9 cellular contexts compared by ENCODE assay signal in genomic region chr7:151062399-151063211, GRCh38. TPM values are rescaled to one million over a fixed set of nuclear protein-coding genes. Genes with fewer than 3 reads are reported as not detected.
DNase-seq lines count a peak whose midpoint lies in the region; ATAC-seq and TF ChIP-seq lines count a peak whose summit lies in the region.
"Had no signal": no experiment of that assay in that cellular context is flagged by ENCODE, and none has a peak within 500 bp of the region (broad histone marks: within the 10 kb centered on the region; RNA-seq: fewer than 3 reads in every experiment).

No MANE protein-coding gene starts in this region.

- H3K36me3 Mint-ChIP-seq in Calu3 (ENCODE audit: insufficient read depth, unreplicated experiment), result peaks cover 82% of the 10 kb centered on the region
- H3K36me3 Mint-ChIP-seq in CD8-positive, alpha-beta T cell, result peaks cover 26% of the 10 kb centered on the region

- no TSS peak for BruUV-seq in Calu3 (replicated peaks; lab: Mats Ljungman, UMichigan)

- peaks cover 24% of the 10 kb centered on the region for H3K4me1 Mint-ChIP-seq in Calu3 (ENCODE audit: low read depth, unreplicated experiment)
- peaks cover 30% of the 10 kb centered on the region for H3K4me1 Mint-ChIP-seq in CD8-positive, alpha-beta T cell (ENCODE audit: low read depth)

- CTCF ChIA-PET in Calu3 (lab: Charles Lee), result interaction anchor here (0.6 to 1.7 kb wide), 3 partner anchors 11 to 164 kb away, joined by 4 to 6 read pairs (median 5); partner anchors contain the start of genes ABCB8 and ABCF2
- CTCF ChIA-PET in CD8-positive, alpha-beta T cell (lab: Charles Lee), result interaction anchor here (1.3 kb wide), 3 partner anchors 44 to 77 kb away, joined by 3 to 5 read pairs (median 4); no protein-coding TSS in a partner anchor

- intact Hi-C loops in Calu3 (cut with micrococcal nuclease; ENCODE audit: unreplicated experiment), result no loop called here
- intact Hi-C loops in CD8-positive, alpha-beta T cell (cut with DNase I, micrococcal nuclease), result no loop called here

- DNase-seq in Calu3 (peak; percentile 74), RKO (ENCODE audit: low spot score) (peak; percentile 95), fibroblast of pulmonary artery (ENCODE audit: low read depth) (peak; percentile 52), omental fat pad (ENCODE audit: low spot score) (no peak), activated gamma-delta T cell treated with Interleukin-2 at 50 U/mL for 16 hours (no peak), occipital lobe (lab: John Stamatoyannopoulos, UW) (no peak)
- DNase-seq in CD8-positive, alpha-beta T cell, result no peak
- DNase-seq: stimulated activated CD4-positive, alpha-beta T cell treated with anti-CD3 and anti-CD28 coated beads, Interleukin-2, amount 100 ng/mL, for 48 hours had no signal

- peaks cover 3% of the 10 kb centered on the region for H3K36me3 ChIP-seq in CD8-positive, alpha-beta T cell (ENCODE audit: insufficient read depth, low read length)

- no peaks in the 10 kb centered on the region for H3K9me3 ChIP-seq in CD8-positive, alpha-beta T cell (ENCODE audit: low read length)

- H3K4me3 Mint-ChIP-seq in Calu3 (ENCODE audit: low read depth, unreplicated experiment), result peak overlapping the region; percentile 94
- H3K4me3 Mint-ChIP-seq in CD8-positive, alpha-beta T cell, result no peak overlapping the region

- no peaks in the 10 kb centered on the region for H3K27me3 ChIP-seq in CD8-positive, alpha-beta T cell (ENCODE audit: insufficient read depth, low read length)

- H3K27ac ChIP-seq in CD8-positive, alpha-beta T cell (ENCODE audit: low read depth, low read length), result no peak overlapping the region

- POLR2A ChIA-PET in CD8-positive, alpha-beta T cell (lab: Charles Lee), result interaction anchor here (1.2 kb wide), 1 partner anchor 34 kb away, joined by 3 read pairs; the partner anchor contains the start of gene ABCB8

- H3K9me3 Mint-ChIP-seq in Calu3 (ENCODE audit: low read depth, unreplicated experiment), result no peaks in the 10 kb centered on the region
- H3K9me3 Mint-ChIP-seq in CD8-positive, alpha-beta T cell, result no peaks in the 10 kb centered on the region

- H3K27me3 Mint-ChIP-seq in Calu3 (ENCODE audit: unreplicated experiment), result no peaks in the 10 kb centered on the region
- no peaks in the 10 kb centered on the region for H3K27me3 Mint-ChIP-seq in CD8-positive, alpha-beta T cell (ENCODE audit: low read depth)

- H3K27ac Mint-ChIP-seq in Calu3 (ENCODE audit: unreplicated experiment), result no peak overlapping the region
- no peak overlapping the region for H3K27ac Mint-ChIP-seq in CD8-positive, alpha-beta T cell

- no peak for TF ChIP-seq CTCF in Calu3 (IDR thresholded peaks at IDR 0.05; ENCODE audit: unreplicated experiment)
- TF ChIP-seq CTCF in fibroblast of pulmonary artery (IDR thresholded peaks at IDR 0.05; ENCODE audit: low read length, missing control alignments), result no peak
- no peak for TF ChIP-seq CTCF in omental fat pad (IDR thresholded peaks at IDR 0.05)
- no peak for TF ChIP-seq CTCF in CD8-positive, alpha-beta T cell (IDR thresholded peaks at IDR 0.05)

- peak; percentile 57 for ATAC-seq in omental fat pad (ENCODE audit: low FRiP score)
- ATAC-seq in CD8-positive, alpha-beta T cell, result no peak
- ATAC-seq in HG03460 (IDR thresholded peaks at IDR 0.05; ENCODE audit: unreplicated experiment), result no peak

- peaks cover 24% of the 10 kb centered on the region for H3K4me1 ChIP-seq in CD8-positive, alpha-beta T cell (ENCODE audit: insufficient read depth, low read length)

- peak overlapping the region; percentile 31 for H3K4me3 ChIP-seq in fibroblast of pulmonary artery (replicated peaks; ENCODE audit: low read depth, low read length)
- H3K4me3 ChIP-seq in CD8-positive, alpha-beta T cell (ENCODE audit: low read depth, low read length), result no peak overlapping the region

RNA-seq across cellular contexts. Expression of gene SLC4A2, which starts 3.2 kb away (rescaled TPM):
- total RNA-seq in Calu3 (2022) (194 and 209 TPM in 2 replicates), omental fat pad (100 to 1,000 TPM; 115 to 126 (median 118) TPM), occipital lobe (13.7 TPM)
- 10 to 100 TPM; 25.5 to 29.1 TPM for total RNA-seq in CD8-positive, alpha-beta T cell

RNA-seq across cellular contexts. Expression of gene CDK5, which starts 4.9 kb away (rescaled TPM):
- total RNA-seq in Calu3 (2022), result 23.5 and 24.6 TPM in 2 replicates
- total RNA-seq in omental fat pad, result 10 to 100 TPM in 1 of 4 donors, 1 to 10 TPM in 3; 6.1 to 10.4 (median 7.9) TPM
- 37.3 TPM for total RNA-seq in occipital lobe
- total RNA-seq in CD8-positive, alpha-beta T cell, result 1 to 10 TPM; 1.9 to 2.7 TPM

RNA-seq across cellular contexts. Expression of gene ASIC3, which starts 14.3 kb away (rescaled TPM):
- total RNA-seq in Calu3 (2022) (11.7 and 13.6 TPM in 2 replicates), omental fat pad (1 to 10 TPM; 1.6 to 3.2 (median 2.3) TPM), occipital lobe (0.62 TPM)
- total RNA-seq in CD8-positive, alpha-beta T cell, result 1 to 10 TPM; 6.7 to 8.6 TPM

RNA-seq across cellular contexts. Expression of gene FASTK, which starts 18.0 kb away (rescaled TPM):
- total RNA-seq in Calu3 (2022) (113 and 121 TPM in 2 replicates), omental fat pad (10 to 100 TPM; 44.0 to 67.6 (median 51.6) TPM), occipital lobe (30.7 TPM)
- 10 to 100 TPM; 56.3 to 62.9 TPM for total RNA-seq in CD8-positive, alpha-beta T cell

RNA-seq across cellular contexts. Expression of gene TMUB1, which starts 20.7 kb away (rescaled TPM):
- total RNA-seq in Calu3 (2022), result 49.9 and 51.2 TPM in 2 replicates
- total RNA-seq in omental fat pad, result 10 to 100 TPM; 23.5 to 38.5 (median 26.9) TPM
- total RNA-seq in occipital lobe, result 9.7 TPM
- 10 to 100 TPM; 42.3 to 44.6 TPM for total RNA-seq in CD8-positive, alpha-beta T cell

Comparison
In these comparisons a context has a peak if more than half of its experiments do, and no peak if none do; other contexts are left out.
1. DNase-seq: peak in Calu3 (single experiment), RKO (single experiment) and fibroblast of pulmonary artery (single experiment); none in omental fat pad (single experiment), activated gamma-delta T cell treated with Interleukin-2 at 50 U/mL for 16 hours (single experiment), occipital lobe (single experiment) and CD8-positive, alpha-beta T cell (0 of 7).